In genomic region chr22:28360846-28361424, GRCh38 we compare ENCODE assay signal across 24 cellular contexts.
DNase-seq lines count a peak whose midpoint lies in the region; ATAC-seq and FAIRE-seq lines count a peak whose summit lies in the region.
"Had no signal": no experiment of that assay in that cellular context is flagged by ENCODE, and none has a peak within 500 bp of the region (broad histone marks: within the 10 kb centered on the region; RNA-seq: fewer than 3 reads in every experiment).

No MANE protein-coding gene starts in this region.

- CTCF ChIA-PET in activated naive CD4-positive, alpha-beta T cell treated with anti-CD3 and anti-CD28 coated beads, Interleukin-2, amount 10 ng/mL, durations not matched to agents 7 days and 5 days (lab: Charles Lee) = interaction anchor here (0.9 kb wide), 1 partner anchor 79 kb away, joined by 4 read pairs; no protein-coding TSS in a partner anchor
- CTCF ChIA-PET in activated CD4-positive, alpha-beta memory T cell treated with anti-CD3 and anti-CD28 coated beads, Interleukin-2, amount 10 ng/mL, durations not matched to agents 7 days and 5 days (lab: Charles Lee) = interaction anchor here (1.6 kb wide), 1 partner anchor 12 kb away, joined by 7 read pairs; no protein-coding TSS in a partner anchor

- no peak for DNase-seq in activated CD4-positive, alpha-beta T cell treated with anti-CD3 and anti-CD28 coated beads, Interleukin-2, amount 10 ng/mL, durations not matched to agents 24 days and 14 days
- DNase-seq in activated CD4-positive, alpha-beta T cell treated with anti-CD3 and anti-CD28 coated beads for 1 hour = no peak
- no peak for DNase-seq in activated naive CD4-positive, alpha-beta T cell treated with anti-CD3 and anti-CD28 coated beads, Interleukin-2, amount 10 ng/mL, durations not matched to agents 7 days and 5 days
- no peak for DNase-seq in activated naive CD4-positive, alpha-beta T cell treated with anti-CD3 and anti-CD28 coated beads, Interleukin-2, amount 50 U/mL, for 16 hours
- no peak for DNase-seq in activated CD4-positive, alpha-beta memory T cell treated with anti-CD3 and anti-CD28 coated beads, Interleukin-2, amount 10 ng/mL, durations not matched to agents 7 days and 5 days
- DNase-seq in urothelium cell line (ENCODE audit: low spot score) = no peak
- DNase-seq in putamen (ENCODE audit: low spot score) = no peak
- DNase-seq: 8988T; ACHN; BE2C; Calu3; DMS153; DND-41; IMR-90; MM.1S; NCI-H2029; NCI-H446; NCI-H524 treated with DMSO at 0.1 percent for 48 hours; NCI-H774; NK-92 treated with Interleukin-12 subunit alpha and Interleukin-12 subunit beta, amount 100 ng/mL, for 24 hours; PC-9 had no signal

- peak; percentile 86 for FAIRE-seq in urothelium cell line (lab: Jason Lieb, UNC)

- H3K9me3 Mint-ChIP-seq in activated CD4-positive, alpha-beta T cell treated with anti-CD3 and anti-CD28 coated beads, Interleukin-2, amount 10 ng/mL, durations not matched to agents 24 days and 14 days = peaks cover 25% of the 10 kb centered on the region
- H3K9me3 Mint-ChIP-seq in activated naive CD4-positive, alpha-beta T cell treated with anti-CD3 and anti-CD28 coated beads, Interleukin-2, amount 10 ng/mL, durations not matched to agents 7 days and 5 days = peaks cover 26% of the 10 kb centered on the region
- peaks cover 12% of the 10 kb centered on the region for H3K9me3 Mint-ChIP-seq in activated CD4-positive, alpha-beta memory T cell treated with anti-CD3 and anti-CD28 coated beads, Interleukin-2, amount 10 ng/mL, durations not matched to agents 7 days and 5 days

- peaks cover 14% of the 10 kb centered on the region for H3K4me1 Mint-ChIP-seq in activated CD4-positive, alpha-beta T cell treated with anti-CD3 and anti-CD28 coated beads, Interleukin-2, amount 10 ng/mL, durations not matched to agents 24 days and 14 days
- H3K4me1 Mint-ChIP-seq in activated naive CD4-positive, alpha-beta T cell treated with anti-CD3 and anti-CD28 coated beads, Interleukin-2, amount 10 ng/mL, durations not matched to agents 7 days and 5 days = peaks cover 16% of the 10 kb centered on the region
- peaks cover 13% of the 10 kb centered on the region for H3K4me1 Mint-ChIP-seq in activated CD4-positive, alpha-beta memory T cell treated with anti-CD3 and anti-CD28 coated beads, Interleukin-2, amount 10 ng/mL, durations not matched to agents 7 days and 5 days

- peaks cover 14% of the 10 kb centered on the region for H3K36me3 Mint-ChIP-seq in activated CD4-positive, alpha-beta T cell treated with anti-CD3 and anti-CD28 coated beads, Interleukin-2, amount 10 ng/mL, durations not matched to agents 24 days and 14 days (ENCODE audit: low read depth)
- peaks cover 17% of the 10 kb centered on the region for H3K36me3 Mint-ChIP-seq in activated naive CD4-positive, alpha-beta T cell treated with anti-CD3 and anti-CD28 coated beads, Interleukin-2, amount 10 ng/mL, durations not matched to agents 7 days and 5 days
- H3K36me3 Mint-ChIP-seq in activated CD4-positive, alpha-beta memory T cell treated with anti-CD3 and anti-CD28 coated beads, Interleukin-2, amount 10 ng/mL, durations not matched to agents 7 days and 5 days (ENCODE audit: low read depth) = peaks cover 9% of the 10 kb centered on the region

- H3K27me3 Mint-ChIP-seq in activated CD4-positive, alpha-beta T cell treated with anti-CD3 and anti-CD28 coated beads, Interleukin-2, amount 10 ng/mL, durations not matched to agents 24 days and 14 days = peaks cover 1% of the 10 kb centered on the region
- H3K27me3 Mint-ChIP-seq in activated naive CD4-positive, alpha-beta T cell treated with anti-CD3 and anti-CD28 coated beads, Interleukin-2, amount 10 ng/mL, durations not matched to agents 7 days and 5 days = no peaks in the 10 kb centered on the region
- H3K27me3 Mint-ChIP-seq in activated CD4-positive, alpha-beta memory T cell treated with anti-CD3 and anti-CD28 coated beads, Interleukin-2, amount 10 ng/mL, durations not matched to agents 7 days and 5 days = peaks cover 4% of the 10 kb centered on the region

- no peak overlapping the region for H3K4me3 Mint-ChIP-seq in activated CD4-positive, alpha-beta T cell treated with anti-CD3 and anti-CD28 coated beads, Interleukin-2, amount 10 ng/mL, durations not matched to agents 24 days and 14 days
- no peak overlapping the region for H3K4me3 Mint-ChIP-seq in activated naive CD4-positive, alpha-beta T cell treated with anti-CD3 and anti-CD28 coated beads, Interleukin-2, amount 10 ng/mL, durations not matched to agents 7 days and 5 days
- no peak overlapping the region for H3K4me3 Mint-ChIP-seq in activated CD4-positive, alpha-beta memory T cell treated with anti-CD3 and anti-CD28 coated beads, Interleukin-2, amount 10 ng/mL, durations not matched to agents 7 days and 5 days

- POLR2A ChIA-PET in activated CD4-positive, alpha-beta memory T cell treated with anti-CD3 and anti-CD28 coated beads, Interleukin-2, amount 10 ng/mL, durations not matched to agents 7 days and 5 days (lab: Charles Lee) = no interaction called here

- ATAC-seq in HG02840 (IDR thresholded peaks at IDR 0.05; ENCODE audit: low FRiP score, unreplicated experiment) = no peak
- ATAC-seq: HCT116, Right ventricle myocardium inferior had no signal

- intact Hi-C loops in activated CD4-positive, alpha-beta T cell treated with anti-CD3 and anti-CD28 coated beads, Interleukin-2, amount 10 ng/mL, durations not matched to agents 24 days and 14 days (cut with micrococcal nuclease) = no loop called here

- peak overlapping the region; percentile 55 for H3K27ac Mint-ChIP-seq in activated CD4-positive, alpha-beta T cell treated with anti-CD3 and anti-CD28 coated beads, Interleukin-2, amount 10 ng/mL, durations not matched to agents 24 days and 14 days
- H3K27ac Mint-ChIP-seq in activated naive CD4-positive, alpha-beta T cell treated with anti-CD3 and anti-CD28 coated beads, Interleukin-2, amount 10 ng/mL, durations not matched to agents 7 days and 5 days = peak overlapping the region; percentile 67
- peak overlapping the region; percentile 28 for H3K27ac Mint-ChIP-seq in activated CD4-positive, alpha-beta memory T cell treated with anti-CD3 and anti-CD28 coated beads, Interleukin-2, amount 10 ng/mL, durations not matched to agents 7 days and 5 days
